In genomic region chr1:245177071-245177900, GRCh38 we compare ENCODE assay signal across 16 cellular contexts. TPM values are rescaled to one million over a fixed set of nuclear protein-coding genes. Genes with fewer than 3 reads are reported as not detected.
A peak's percentile ranks its signal among the peaks of the same experiment; 100 is the strongest.
DNase-seq lines count a peak whose midpoint lies in the region; ATAC-seq and TF ChIP-seq lines count a peak whose summit lies in the region.
"Had no signal": no experiment of that assay in that cellular context is flagged by ENCODE, and none has a peak within 500 bp of the region (broad histone marks: within the 10 kb centered on the region; RNA-seq: fewer than 3 reads in every experiment).

No MANE protein-coding gene starts in this region.

- H3K9me3 ChIP-seq in HEK293 (ENCODE audit: control insufficient read depth, insufficient read depth, low read depth, low read length), result no peaks in the 10 kb centered on the region

- intact Hi-C loops in left colon (cut with DNase I, micrococcal nuclease), result no loop called here

- peak; percentile 62 for ATAC-seq in left colon
- ATAC-seq in HG02571 (IDR thresholded peaks at IDR 0.05; ENCODE audit: unreplicated experiment), result no peak
- ATAC-seq: activated naive CD4-positive, alpha-beta T cell treated with anti-CD3 and anti-CD28 coated beads, Interleukin-2, amount 50 U/mL, for 72 hours had no signal

- no peak overlapping the region for H3K27ac ChIP-seq in HEK293 (ENCODE audit: extremely low read depth, low read depth, low read length)
- H3K27ac ChIP-seq: left ventricle myocardium inferior had no signal

- no peak for TF ChIP-seq CTCF in HEK293 (tag by site-specific recombination; IDR thresholded peaks at IDR 0.05)

- POLR2A ChIA-PET in HEK293 (lab: Yijun Ruan, JAX), result no interaction called here

- DNase-seq in A172 (ENCODE audit: low spot score), result peak; percentile 77
- peak; percentile 14 for DNase-seq in RKO (ENCODE audit: low spot score)
- DNase-seq in left colon, result no peak
- DNase-seq in cerebellar nuclear complex (lab: John Stamatoyannopoulos, UW), result no peak
- no peak for DNase-seq in NOMO-1 treated with DMSO at 0.1 percent for 48 hours (lab: John Stamatoyannopoulos, UW; ENCODE audit: unreplicated experiment)
- no peak for DNase-seq in T-helper 2 cell
- DNase-seq: activated CD4-positive, alpha-beta T cell treated with anti-CD3 and anti-CD28 coated beads for 48 hours; endodermal cell; left ventricle myocardium inferior; naive B cell; NCI-H1105 treated with DMSO at 0.1 percent for 48 hours; NCI-H526 treated with DMSO at 0.1 percent for 48 hours; retina had no signal

- H3K36me3 ChIP-seq in HEK293 (ENCODE audit: control insufficient read depth in 2 of 2, insufficient read depth in 1 of 2, low read length in 2 of 2), result no peaks in the 10 kb centered on the region
- H3K36me3 ChIP-seq: left ventricle myocardium inferior had no signal

- no peak overlapping the region for H3K4me3 ChIP-seq in HEK293 (ENCODE audit: low read depth, low read length)
- H3K4me3 ChIP-seq: left ventricle myocardium inferior had no signal

- H3K4me1 ChIP-seq in HEK293 (ENCODE audit: control insufficient read depth, insufficient read depth, low read length), result no peaks in the 10 kb centered on the region

- CTCF ChIA-PET in HEK293 (lab: Yijun Ruan, JAX), result no interaction called here

TF ChIP-seq in HEK293, 187 proteins besides CTCF, POLR2A, EP300 and RAD21:
- TF ChIP-seq KLF10 (tag by site-specific recombination; IDR thresholded peaks at IDR 0.05) (peak; percentile 45; the same call in 1 of the 2 replicates), ZNF335 (tag by site-specific recombination; conservative IDR thresholded peaks at IDR 0.05) (peak; percentile 21; the same call in 1 of the 2 replicates), SP7 (tag by site-specific recombination; IDR thresholded peaks at IDR 0.05) (0 out of 2 replicates have a peak, but pooled peaks have one; percentile 27), SCRT2 (tag by site-specific recombination; IDR thresholded peaks at IDR 0.05) (0 out of 2 replicates have a peak, but pooled peaks have one; percentile 27), ZNF366 (tag by site-specific recombination; conservative IDR thresholded peaks at IDR 0.05) (peak; percentile 30; the same call in 1 of the 2 replicates), ZNF610 (tag by site-specific recombination; IDR thresholded peaks at IDR 0.05; ENCODE audit: borderline replicate concordance) (no peak), ZNF214 (tag by site-specific recombination; IDR thresholded peaks at IDR 0.05; ENCODE audit: borderline replicate concordance) (no peak), TRIM28 (IDR thresholded peaks at IDR 0.05; ENCODE audit: borderline replicate concordance, low read length) (no peak), GFI1B (tag by site-specific recombination; IDR thresholded peaks at IDR 0.05) (no peak)

RNA-seq across cellular contexts. Expression of gene KIF26B, which starts 22.5 kb away (rescaled TPM):
- 0.57 and 2.1 TPM in 2 replicates for total RNA-seq in A172 (2014; rRNA removed; shearing (Covaris generic))
- under 1 TPM; 0.31 to 0.36 TPM for total RNA-seq in left colon

Comparison
In these comparisons a context has a peak if more than half of its experiments do, and no peak if none do; other contexts are left out.
1. DNase-seq: peak in A172 (single experiment) and RKO (single experiment); none in left colon (0 of 2), cerebellar nuclear complex (0 of 2), NOMO-1 treated with DMSO at 0.1 percent for 48 hours (single experiment) and T-helper 2 cell (0 of 5).